In genomic region chr3:72847751-72848702, GRCh38 we compare ENCODE assay signal across 8 cellular contexts. TPM values are rescaled to one million over a fixed set of nuclear protein-coding genes. Genes with fewer than 3 reads are reported as not detected.
DNase-seq lines count a peak whose midpoint lies in the region; ATAC-seq, FAIRE-seq and TF ChIP-seq lines count a peak whose summit lies in the region.

SHQ1 (minus strand) TSS chr3:72848445; CDS start chr3:72848340, 105 bp downstream.

- H3K27ac ChIP-seq in ascending aorta (peak within 1 kb of the TSS; percentile 76 to 82), right cardiac atrium (ENCODE audit: low read length) (peak within 1 kb of the TSS; percentile 90), psoas muscle (peak within 1 kb of the TSS; percentile 84)

- H3K4me3 ChIP-seq in ascending aorta (peak within 1 kb of the TSS; percentile 81 to 93), right cardiac atrium (ENCODE audit: low read length) (peak within 1 kb of the TSS; percentile 96), psoas muscle (peak within 1 kb of the TSS; percentile 89)

- H3K9me3 ChIP-seq in ascending aorta (no peaks in the 10 kb centered on the region), right cardiac atrium (ENCODE audit: control insufficient read depth, low read length) (no peaks in the 10 kb centered on the region), psoas muscle (no peaks in the 10 kb centered on the region)

- H3K4me1 ChIP-seq in ascending aorta, result peaks cover 7 to 9% of the 10 kb centered on the region in 2 donors
- H3K4me1 ChIP-seq in right cardiac atrium (ENCODE audit: control insufficient read depth, insufficient read depth, low read length), result no peaks in the 10 kb centered on the region
- peaks cover 31% of the 10 kb centered on the region for H3K4me1 ChIP-seq in psoas muscle

- peak; percentile 43 for DNase-seq in NCI-H1694 (lab: John Stamatoyannopoulos, UW)
- DNase-seq in ascending aorta (ENCODE audit: low spot score in 2 of 2), result peak; percentile 82 to 97
- peak; percentile 97 to 99 (median 98) for DNase-seq in right cardiac atrium
- peak; percentile 96 to 98 for DNase-seq in psoas muscle
- DNase-seq in urothelium cell line (ENCODE audit: low spot score), result peak; percentile 95

- H3K36me3 ChIP-seq in ascending aorta, result no peaks in the 10 kb centered on the region
- H3K36me3 ChIP-seq in psoas muscle (ENCODE audit: insufficient read depth in 1 of 2, low read depth in 1 of 2), result peaks cover 0 to 5% of the 10 kb centered on the region in 2 donors

- H3K27me3 ChIP-seq in ascending aorta, result no peaks in the 10 kb centered on the region
- H3K27me3 ChIP-seq in right cardiac atrium (ENCODE audit: control insufficient read depth, insufficient read depth), result no peaks in the 10 kb centered on the region
- H3K27me3 ChIP-seq in psoas muscle (ENCODE audit: insufficient read depth in 3 of 3, low read length in 2 of 3), result no peaks in the 10 kb centered on the region

- under 1% methylated on average over 86 of the region's 86 CpGs for WGBS in right cardiac atrium
- whole genome bisulfite sequencing in psoas muscle, 3 donors, result 0% methylated on average over 85 to 86 of the region's 86 CpGs

- TF ChIP-seq CTCF in ascending aorta (IDR thresholded peaks at IDR 0.05) (no peak), psoas muscle (IDR thresholded peaks at IDR 0.05) (no peak)

- ATAC-seq in GM18502 (IDR thresholded peaks at IDR 0.05; ENCODE audit: poor library complexity, unreplicated experiment) (peak; percentile 91), HG02885 (IDR thresholded peaks at IDR 0.05; ENCODE audit: poor library complexity, unreplicated experiment) (peak; percentile 88), right cardiac atrium (peak; percentile 99), psoas muscle (peak; percentile 98 to 99 (median 99))

- peak; percentile 79 for FAIRE-seq in urothelium cell line (lab: Jason Lieb, UNC)

- intact Hi-C loops in T-helper 2 cell treated with Interferon-gamma antibody and Interleukin-4, amounts not matched to agents 100 ng/mL and 5 ng/mL, for 36 hours (cut with micrococcal nuclease), result loop anchor here (1.0 to 10.0 kb wide), 4 partner anchors 149 to 1783 kb away; partner anchors contain the start of gene RYBP
- intact Hi-C loops in ascending aorta (cut with DNase I) (loop anchor here (1.0 to 5.0 kb wide), 4 partner anchors 39 to 209 kb away; no protein-coding TSS in a partner anchor), right cardiac atrium (cut with DNase I) (loop anchor here in 2 of 4 donors (10.0 kb wide), 2 partner anchors 227 to 237 kb away; no protein-coding TSS in a partner anchor), psoas muscle (cut with DNase I) (loop anchor here (5.0 to 10.0 kb wide), 3 partner anchors 147 to 239 kb away; partner anchors contain the start of gene PPP4R2 (in 1 of the 2))

RNA-seq across cellular contexts. Expression of gene SHQ1, which starts in this region (rescaled TPM):
- total RNA-seq in T-helper 2 cell treated with Interferon-gamma antibody and Interleukin-4, amounts not matched to agents 100 ng/mL and 5 ng/mL, for 36 hours, result 25.6 and 26.2 TPM in 2 replicates
- total RNA-seq in ascending aorta, result 4.2 TPM
- 10 to 100 TPM; 21.0 to 27.1 (median 22.8) TPM for total RNA-seq in right cardiac atrium
- 10.7 TPM for polyA plus RNA-seq in right cardiac atrium
- total RNA-seq in psoas muscle, result 10 to 100 TPM in 3 of 4 donors, 1 to 10 TPM in 1; 6.2 to 20.6 (median 18.3) TPM
- polyA plus RNA-seq in psoas muscle, result 10 to 100 TPM in 2 of 3 donors, 1 to 10 TPM in 1; 8.8 to 15.9 (median 11.0) TPM

Comparison
In these comparisons a context has a peak if more than half of its experiments do, and no peak if none do; other contexts are left out.
1. Peak in every context shown above with its lines: DNase-seq, ATAC-seq, H3K4me3 ChIP-seq and H3K27ac ChIP-seq.
2. DNase-seq: peak in every context shown above with its lines; median percentile 98 in right cardiac atrium; 97 in psoas muscle; 95 in urothelium cell line; 90 in ascending aorta; 43 in NCI-H1694.